Comparison of ENCODE assay signal across 8 cellular contexts in the genomic region with DNA sequence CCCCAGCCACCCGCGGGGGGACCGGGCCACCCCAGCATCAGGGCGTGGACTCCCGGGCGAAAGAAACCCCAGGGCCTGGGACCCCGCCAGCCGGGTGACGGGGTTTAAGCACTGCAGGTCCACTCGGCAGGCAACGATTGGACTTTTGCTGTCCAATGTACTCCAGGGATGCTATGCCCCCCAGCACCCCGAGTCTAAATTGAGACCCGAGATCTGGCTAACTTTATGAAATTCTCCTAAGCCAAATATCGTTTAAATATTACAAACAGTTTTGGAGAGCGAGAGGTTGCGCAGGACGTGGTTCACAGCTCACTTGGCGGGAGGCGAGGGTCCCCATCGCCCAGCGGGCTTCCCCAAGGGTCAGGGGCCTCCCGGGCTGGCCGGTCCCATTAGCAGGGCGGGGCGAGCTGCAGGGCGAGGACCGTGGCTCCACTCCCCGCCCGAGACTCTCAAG. TPM values are rescaled to one million over a fixed set of nuclear protein-coding genes. Genes with fewer than 3 reads are reported as not detected.
DNase-seq lines count a peak whose midpoint lies in the region; TF ChIP-seq lines count a peak whose summit lies in the region.

No MANE protein-coding gene starts in this region.

- no peak for TF ChIP-seq CTCF in fibroblast of the aortic adventitia (IDR thresholded peaks at IDR 0.05; ENCODE audit: insufficient read depth, low read length)

- H3K9ac ChIP-seq in BLaER1 treated with 17β-estradiol and CSF1 and Interleukin-3, amounts not matched to agents 10 nM and 100 nM: peak overlapping the region; percentile 90 to 99 (median 95)

- H3K4me2 ChIP-seq in BLaER1 treated with 17β-estradiol and CSF1 and Interleukin-3, amounts not matched to agents 10 nM and 100 nM: peak overlapping the region; percentile 97 to 100 (median 99)

- peak overlapping the region in 10 of 11 experiments; percentile 78 to 96 (median 91); a peak in 21 of 22 replicates for H3K27ac ChIP-seq in BLaER1 treated with 17β-estradiol and CSF1 and Interleukin-3, amounts not matched to agents 10 nM and 100 nM

- H3K27me3 ChIP-seq in BLaER1 treated with 17β-estradiol and CSF1 and Interleukin-3, amounts not matched to agents 10 nM and 100 nM: no peaks in the 10 kb centered on the region

- no peaks in the 10 kb centered on the region for H3K9me3 ChIP-seq in BLaER1 treated with 17β-estradiol and CSF1 and Interleukin-3, amounts not matched to agents 10 nM and 100 nM (replicated peaks in 1 of 11)

- peak overlapping the region; percentile 87 to 99 (median 96) for H3K4me3 ChIP-seq in BLaER1 treated with 17β-estradiol and CSF1 and Interleukin-3, amounts not matched to agents 10 nM and 100 nM
- H3K4me3 ChIP-seq in fibroblast of the aortic adventitia (ENCODE audit: low read depth, low read length): peak overlapping the region; percentile 82

- peaks cover 27 to 55% (median 42%) of the 10 kb centered on the region in 11 experiments; a peak in 21 of 22 replicates for H4K20me1 ChIP-seq in BLaER1 treated with 17β-estradiol and CSF1 and Interleukin-3, amounts not matched to agents 10 nM and 100 nM

- DNase-seq in HCEC 1CT (peak; percentile 12), T1000 (lab: John Stamatoyannopoulos, UW) (peak; percentile 72), fibroblast of the aortic adventitia (ENCODE audit: low read depth) (peak; percentile 69), pons (ENCODE audit: low spot score) (peak; percentile 42), NCI-H2227 (lab: John Stamatoyannopoulos, UW; ENCODE audit: unreplicated experiment) (no peak), ecto neural progenitor cell (ENCODE audit: low spot score) (no peak), mucosa of gallbladder (ENCODE audit: low spot score) (no peak)

- H3K36me3 ChIP-seq in BLaER1 treated with 17β-estradiol and CSF1 and Interleukin-3, amounts not matched to agents 10 nM and 100 nM: peaks cover 23 to 39% (median 35%) of the 10 kb centered on the region in 11 experiments

- H3K4me1 ChIP-seq in BLaER1 treated with 17β-estradiol and CSF1 and Interleukin-3, amounts not matched to agents 10 nM and 100 nM: peaks cover 18 to 37% (median 29%) of the 10 kb centered on the region in 10 experiments

RNA-seq across cellular contexts. Expression of a gene that starts 0.4 kb away (rescaled TPM):
- total RNA-seq in fibroblast of the aortic adventitia (ENCODE audit: low replicate concordance): 5.5 and 21.4 TPM in 2 replicates
- 29.3 TPM for total RNA-seq in mucosa of gallbladder

RNA-seq across cellular contexts. Expression of a gene that starts 20.5 kb away (rescaled TPM):
- total RNA-seq in fibroblast of the aortic adventitia (ENCODE audit: low replicate concordance) (2.8 and 5.2 TPM in 2 replicates), mucosa of gallbladder (23.3 TPM)

RNA-seq across cellular contexts. Expression of a gene that starts 21.1 kb away (rescaled TPM):
- total RNA-seq in fibroblast of the aortic adventitia (ENCODE audit: low replicate concordance) (not detected in 2 replicates), mucosa of gallbladder (not detected)

RNA-seq across cellular contexts. Expression of a gene that starts 45.8 kb away (rescaled TPM):
- total RNA-seq in fibroblast of the aortic adventitia (ENCODE audit: low replicate concordance): not detected in 2 replicates
- not detected for total RNA-seq in mucosa of gallbladder

Comparison
In these comparisons a context has a peak if more than half of its experiments do, and no peak if none do; other contexts are left out.
1. DNase-seq: peak in HCEC 1CT (single experiment), T1000 (single experiment), fibroblast of the aortic adventitia (single experiment) and pons (single experiment); none in NCI-H2227 (single experiment), ecto neural progenitor cell (single experiment) and mucosa of gallbladder (single experiment).